14 cellular contexts compared by ENCODE assay signal in genomic region chr1:182101415-182102041, GRCh38. TPM values are rescaled to one million over a fixed set of nuclear protein-coding genes. Genes with fewer than 3 reads are reported as not detected.
DNase-seq lines count a peak whose midpoint lies in the region; ATAC-seq, FAIRE-seq and TF ChIP-seq lines count a peak whose summit lies in the region.
"Had no signal": no experiment of that assay in that cellular context is flagged by ENCODE, and none has a peak within 500 bp of the region (broad histone marks: within the 10 kb centered on the region; RNA-seq: fewer than 3 reads in every experiment).

No MANE protein-coding gene starts in this region.

- H3K36me3 Mint-ChIP-seq in nephron progenitor cell (ENCODE audit: low read depth) = no peaks in the 10 kb centered on the region

- DNase-seq in NCI-H2227 (lab: John Stamatoyannopoulos, UW; ENCODE audit: unreplicated experiment) = peak; percentile 44
- DNase-seq in foreskin keratinocyte = peak; percentile 88 to 90
- peak; percentile 20 for DNase-seq in nephron progenitor cell
- DNase-seq in erythroblast (lab: John Stamatoyannopoulos, UW) = no peak
- no peak for DNase-seq in NCI-H69 (lab: John Stamatoyannopoulos, UW)
- no peak for DNase-seq in NCI-H187 treated with DMSO at 0.1 percent for 48 hours (lab: John Stamatoyannopoulos, UW)
- DNase-seq: activated CD4-positive, alpha-beta T cell treated with anti-CD3 and anti-CD28 coated beads, Interleukin-2, amount 50 U/mL, for 4 hours; NCI-H2081; T-helper 9 cell had no signal

- peaks cover 9% of the 10 kb centered on the region for H3K27me3 Mint-ChIP-seq in nephron progenitor cell (ENCODE audit: low read depth, poor library complexity)

- peak overlapping the region; percentile 63 for H3K27ac Mint-ChIP-seq in nephron progenitor cell

- H3K27ac ChIP-seq in foreskin keratinocyte = no peak overlapping the region

- peaks cover 19% of the 10 kb centered on the region for H3K4me1 ChIP-seq in foreskin keratinocyte

- H3K4me3 Mint-ChIP-seq in nephron progenitor cell = no peak overlapping the region
- H3K4me3 Mint-ChIP-seq: central memory CD8-positive, alpha-beta T cell; neural crest cell had no signal

- peaks cover 10% of the 10 kb centered on the region for H3K4me1 Mint-ChIP-seq in nephron progenitor cell
- H3K4me1 Mint-ChIP-seq: central memory CD8-positive, alpha-beta T cell had no signal

- no peaks in the 10 kb centered on the region for H3K27me3 ChIP-seq in foreskin keratinocyte

- no peak for TF ChIP-seq CTCF in foreskin keratinocyte (conservative IDR thresholded peaks at IDR 0.05)
- no peak for TF ChIP-seq CTCF in nephron progenitor cell (IDR thresholded peaks at IDR 0.05)

- peak; percentile 90 for ATAC-seq in foreskin keratinocyte
- no peak for ATAC-seq in HG03432 (IDR thresholded peaks at IDR 0.05; ENCODE audit: unreplicated experiment)

- FAIRE-seq in G401.6 (lab: Jason Lieb, UNC) = peak; percentile 98

- TF ChIP-seq POLR2A in erythroblast (IDR thresholded peaks at IDR 0.05; ENCODE audit: low read length) = no peak

- H3K9me3 Mint-ChIP-seq in nephron progenitor cell = peaks cover 22% of the 10 kb centered on the region
- H3K9me3 Mint-ChIP-seq: central memory CD8-positive, alpha-beta T cell had no signal

RNA-seq across cellular contexts. Expression of gene ZNF648, which starts 40.0 kb away (rescaled TPM):
- total RNA-seq in foreskin keratinocyte = not detected in 2 replicates
- polyA plus RNA-seq in foreskin keratinocyte = not detected in 2 replicates
- total RNA-seq: LHCN-M2 had no signal

Comparison
In these comparisons a context has a peak if more than half of its experiments do, and no peak if none do; other contexts are left out.
1. DNase-seq: peak in NCI-H2227 (single experiment), foreskin keratinocyte (2 of 2) and nephron progenitor cell (single experiment); none in erythroblast (0 of 2), NCI-H69 (single experiment) and NCI-H187 treated with DMSO at 0.1 percent for 48 hours (single experiment).